Comparison of ENCODE assay signal across 25 cellular contexts in genomic region chr13:107347641-107348369, GRCh38.
DNase-seq lines count a peak whose midpoint lies in the region; ATAC-seq and TF ChIP-seq lines count a peak whose summit lies in the region.
"Had no signal": no experiment of that assay in that cellular context is flagged by ENCODE, and none has a peak within 500 bp of the region (broad histone marks: within the 10 kb centered on the region; RNA-seq: fewer than 3 reads in every experiment).

No MANE protein-coding gene starts in this region.

- H2BK5ac ChIP-seq in IMR-90 (ENCODE audit: low read depth, low read length, poor library complexity, severe bottlenecking) = peak overlapping the region; percentile 76

- no peak overlapping the region for H3K4me3 ChIP-seq in IMR-90 (ENCODE audit: insufficient read depth, low read depth, low read length)
- no peak overlapping the region for H3K4me3 ChIP-seq in fibroblast of pulmonary artery (replicated peaks; ENCODE audit: low read depth, low read length)
- no peak overlapping the region for H3K4me3 ChIP-seq in transverse colon
- H3K4me3 ChIP-seq: A549 had no signal

- peak overlapping the region; percentile 73 to 81; a peak in 3 of 4 replicates for H4K8ac ChIP-seq in IMR-90 (ENCODE audit: low read depth in 2 of 2, low read length in 2 of 2)

- H3K36me3 ChIP-seq in IMR-90 (ENCODE audit: control insufficient read depth, insufficient read depth, low read length) = no peaks in the 10 kb centered on the region
- no peaks in the 10 kb centered on the region for H3K36me3 ChIP-seq in transverse colon

- no CpG with 5 or more reads among the region's 14 CpGs for WGBS in IMR-90 (ENCODE audit: extremely low coverage in 2 of 2, insufficient read length in 1 of 2), 2 experiments
- WGBS in transverse colon (ENCODE audit: low coverage in 1 of 2), 2 donors = 84 to 88% methylated on average over 13 to 14 of the region's 14 CpGs

- DNase-seq in IMR-90 = no peak
- peak; percentile 61 for DNase-seq in amniotic epithelial cell (ENCODE audit: low read depth)
- peak; percentile 39 for DNase-seq in fibroblast of pulmonary artery (ENCODE audit: low read depth)
- peak; percentile 92 for DNase-seq in renal cortical epithelial cell (ENCODE audit: low read depth)
- no peak for DNase-seq in transverse colon
- no peak for DNase-seq in GM10266 (ENCODE audit: extremely low spot score)
- DNase-seq: C1 segment of cervical spinal cord; Caco-2; CD8-positive, alpha-beta T cell; DMS 273 treated with DMSO at 0.1 percent for 48 hours; DMS79; EL; GDM1; H9; Karpas-422; NCI-H1092 treated with DMSO at 0.1 percent for 48 hours; NCI-H1436 treated with DMSO at 0.1 percent for 48 hours; NCI-H187 treated with DMSO at 0.1 percent for 48 hours; NCI-H2171 treated with DMSO at 0.1 percent for 48 hours; NCI-H345; NCI-H524; NCI-H774 had no signal

- H2AK9ac ChIP-seq in IMR-90 (replicated peaks; ENCODE audit: low read depth, low read length, poor library complexity) = no peak overlapping the region

- no peak overlapping the region for H3K56ac ChIP-seq in IMR-90 (ENCODE audit: extremely low read depth, insufficient read depth, low read length)

- TF ChIP-seq POLR2A in IMR-90 (IDR thresholded peaks at IDR 0.05; ENCODE audit: low read depth, low read length) (no peak), transverse colon (IDR thresholded peaks at IDR 0.05) (no peak)

- H3K9me1 ChIP-seq in IMR-90 (ENCODE audit: insufficient read depth, low read length) = 0 out of 2 replicates have a peak, but pooled peaks cover 6% of the 10 kb centered on the region

- no peak overlapping the region; the same call in 1 of the 2 replicates for H3K9ac ChIP-seq in IMR-90 (ENCODE audit: low read depth, low read length)

- H4K20me1 ChIP-seq in IMR-90 (ENCODE audit: insufficient read depth, low read length) = no peaks in the 10 kb centered on the region

- peak overlapping the region; percentile 84; the same call in 2 of the 3 replicates for H2BK15ac ChIP-seq in IMR-90 (ENCODE audit: low read depth, low read length)

- H3K27ac ChIP-seq in IMR-90 (ENCODE audit: insufficient read depth, low read length) (peak overlapping the region; percentile 67), transverse colon (no peak overlapping the region)
- H3K27ac ChIP-seq: A549, HL-60 had no signal

- H4K5ac ChIP-seq in IMR-90 (ENCODE audit: low read depth, low read length) = peak overlapping the region; percentile 75

- H2BK120ac ChIP-seq in IMR-90 (ENCODE audit: low read depth, low read length) = peak overlapping the region; percentile 76

- dilution Hi-C loops in IMR-90 (cut with HindIII; ENCODE audit: low sequenced_read_pairs, unreplicated experiment) = no loop called here

- peak overlapping the region; percentile 81; the same call in 1 of the 2 replicates for H3K14ac ChIP-seq in IMR-90 (replicated peaks; ENCODE audit: low read depth, low read length)

- ATAC-seq in IMR-90 (ENCODE audit: low read depth) = no peak
- no peak for ATAC-seq in HG03469 (IDR thresholded peaks at IDR 0.05; ENCODE audit: unreplicated experiment)
- ATAC-seq: A549; CD8-positive, alpha-beta T cell had no signal

- peak overlapping the region; percentile 97 for H2AK5ac ChIP-seq in IMR-90 (ENCODE audit: low read depth, low read length)

- peak overlapping the region; percentile 22 for H3K4me2 ChIP-seq in IMR-90 (ENCODE audit: low read depth, low read length)
- H3K4me2 ChIP-seq: A549 had no signal

- intact Hi-C loops in IMR-90 (cut with micrococcal nuclease) (no loop called here), transverse colon (cut with DNase I; ENCODE audit: low total_unique reads) (no loop called here)

- no peaks in the 10 kb centered on the region for H3K9me3 ChIP-seq in IMR-90 (ENCODE audit: control insufficient read depth, insufficient read depth, low read length)
- H3K9me3 ChIP-seq in transverse colon = no peaks in the 10 kb centered on the region
- H3K9me3 ChIP-seq: A549 had no signal

- POLR2A ChIA-PET in IMR-90 (lab: Charles Lee; ENCODE audit: unreplicated experiment) = interaction anchor here (0.6 kb wide), 1 partner anchor 8 kb away, joined by 4 read pairs; no protein-coding TSS in a partner anchor

- H2AFZ ChIP-seq in IMR-90 (replicated peaks; ENCODE audit: low read length, poor library complexity) = no peak overlapping the region

- no peak for TF ChIP-seq RAD21 in IMR-90 (IDR thresholded peaks at IDR 0.05; ENCODE audit: low read length)

- in situ Hi-C loops in IMR-90 (cut with MboI; ENCODE audit: low sequenced_read_pairs) (no loop called here), transverse colon (cut with MboI; ENCODE audit: low pct_ligation_motif_present in 1 of 4, low pct_unique_long_range_greater_than_20kb in 1 of 4, low sequenced_read_pairs in 3 of 4) (no loop called here)

- TF ChIP-seq EP300 in transverse colon (IDR thresholded peaks at IDR 0.05; ENCODE audit: low read depth) = no peak

- H3K4ac ChIP-seq in IMR-90 (ENCODE audit: low read depth, low read length) = peak overlapping the region; percentile 69

- peak overlapping the region; percentile 96 for H3K18ac ChIP-seq in IMR-90 (ENCODE audit: low read depth, low read length)

- TF ChIP-seq CTCF in IMR-90 (conservative IDR thresholded peaks at IDR 0.05; ENCODE audit: low read depth, low read length) (no peak), fibroblast of pulmonary artery (IDR thresholded peaks at IDR 0.05; ENCODE audit: low read length, missing control alignments) (no peak), transverse colon (IDR thresholded peaks at IDR 0.05) (no peak), GM10266 (IDR thresholded peaks at IDR 0.05; ENCODE audit: control insufficient read depth, insufficient read depth, low read depth, missing control alignments) (no peak)

- H3K79me1 ChIP-seq in IMR-90 (ENCODE audit: low read depth in 1 of 2, low read length in 2 of 2) = peaks cover 24 to 32% of the 10 kb centered on the region in 2 experiments

- H3K4me1 ChIP-seq in IMR-90 (ENCODE audit: control insufficient read depth, insufficient read depth, low read length) = peaks cover 7% of the 10 kb centered on the region
- no peaks in the 10 kb centered on the region for H3K4me1 ChIP-seq in transverse colon
- H3K4me1 ChIP-seq: A549 had no signal

- CTCF ChIA-PET in IMR-90 (lab: Yijun Ruan, JAX) = interaction anchor here (0.9 to 1.0 kb wide), 2 partner anchors 9 to 13 kb away, joined by 3 to 4 read pairs; no protein-coding TSS in a partner anchor

- no peaks in the 10 kb centered on the region for H3K27me3 ChIP-seq in IMR-90 (ENCODE audit: control insufficient read depth, insufficient read depth, low read length)
- no peaks in the 10 kb centered on the region for H3K27me3 ChIP-seq in transverse colon

- peak overlapping the region; percentile 79 for H4K91ac ChIP-seq in IMR-90 (ENCODE audit: insufficient read depth, low read depth, low read length)

- BruUV-seq in IMR-90 (replicated peaks; lab: Mats Ljungman, UMichigan) = no TSS peak

- peak overlapping the region; percentile 13; the same call in 1 of the 2 replicates for H3K23ac ChIP-seq in IMR-90 (ENCODE audit: low read depth, low read length)

- H2BK20ac ChIP-seq in IMR-90 (ENCODE audit: low read depth, low read length) = peak overlapping the region; percentile 41

TF ChIP-seq in IMR-90, 13 proteins besides CTCF, POLR2A, EP300 and RAD21:
- TF ChIP-seq MXI1 (IDR thresholded peaks at IDR 0.05; ENCODE audit: borderline replicate concordance, low read depth, low read length) = no peak
- TF ChIP-seq CEBPB (IDR thresholded peaks at IDR 0.05; ENCODE audit: low read depth, low read length) = peak; percentile 74

Comparison
In these comparisons a context has a peak if more than half of its experiments do, and no peak if none do; other contexts are left out.
1. DNase-seq: peak in amniotic epithelial cell (single experiment), fibroblast of pulmonary artery (single experiment) and renal cortical epithelial cell (single experiment); none in IMR-90 (single experiment), transverse colon (single experiment) and GM10266 (single experiment).